In genomic region chr2:134988994-134989605, GRCh38 we compare ENCODE assay signal across 1 cellular context.
TF ChIP-seq lines count a peak whose summit lies in the region.

No MANE protein-coding gene starts in this region.

TF ChIP-seq in WTC11, 78 proteins besides CTCF, POLR2A, EP300 and RAD21 (continued from another document):
- TF ChIP-seq ARID4B (CRISPR knock-in tag; IDR thresholded peaks at IDR 0.05; ENCODE audit: borderline replicate concordance): no peak
